Comparison of ENCODE assay signal across 8 cellular contexts in the genomic region with DNA sequence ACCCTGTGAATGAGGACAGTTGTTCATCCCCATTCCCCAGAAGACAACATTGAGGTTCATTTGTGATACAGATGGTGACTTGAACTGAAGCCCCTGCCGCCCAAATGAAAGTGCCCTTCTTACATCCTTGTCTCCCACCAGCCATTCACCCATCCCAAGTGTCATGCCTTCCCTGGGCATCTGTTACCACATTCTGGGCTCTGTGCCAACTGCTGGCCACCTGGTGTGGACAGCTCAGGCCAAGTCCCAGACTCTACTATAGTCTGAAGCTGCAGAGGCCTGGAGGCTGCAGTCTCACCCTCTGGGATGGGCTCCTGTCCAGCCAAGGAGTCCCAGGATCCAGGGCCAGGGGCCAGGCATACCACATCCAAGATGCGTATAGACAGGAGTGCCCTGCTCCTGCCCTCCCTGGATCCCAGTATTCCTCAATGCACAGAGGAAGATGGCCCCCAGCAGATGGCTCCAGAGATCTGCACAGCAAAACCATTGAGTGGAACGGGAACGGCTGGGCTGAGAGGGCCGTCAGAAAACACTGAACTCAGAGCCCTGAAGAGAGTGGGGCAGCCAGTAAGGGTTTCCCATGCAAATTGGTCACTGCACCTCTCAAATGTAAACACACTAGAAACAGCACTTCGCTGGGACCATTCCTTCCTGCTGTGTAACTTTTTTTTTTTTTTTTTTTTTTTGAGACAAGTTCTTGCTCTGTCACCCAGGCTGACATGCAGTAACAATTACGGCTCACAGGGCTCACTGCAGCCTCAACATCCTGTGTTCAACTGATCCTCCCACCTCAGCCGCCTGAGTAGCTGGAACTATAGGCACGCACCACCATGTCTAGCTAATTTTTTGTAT. TPM values are rescaled to one million over a fixed set of nuclear protein-coding genes. Genes with fewer than 3 reads are reported as not detected.
DNase-seq lines count a peak whose midpoint lies in the region; ATAC-seq and TF ChIP-seq lines count a peak whose summit lies in the region.

No MANE protein-coding gene starts in this region.

- H3K27me3 Mint-ChIP-seq in T-helper 17 cell (no peaks in the 10 kb centered on the region), brain (peaks cover 3% of the 10 kb centered on the region)

- H3K27ac ChIP-seq in iPS DF 6.9 (ENCODE audit: low read length) = no peak overlapping the region
- peak overlapping the region in 1 of 4 donors; percentile 18 for H3K27ac ChIP-seq in gastrocnemius medialis

- H3K4me1 Mint-ChIP-seq in T-helper 17 cell = peaks cover 31% of the 10 kb centered on the region
- H3K4me1 Mint-ChIP-seq in brain = peaks cover 47% of the 10 kb centered on the region

- in situ Hi-C loops in gastrocnemius medialis (cut with MboI; ENCODE audit: low sequenced_read_pairs in 4 of 4) = loop anchor here in 1 of 4 donors (5.0 kb wide), 1 partner anchor 54 kb away; no protein-coding TSS in a partner anchor

- DNase-seq in AG09319 (ENCODE audit: extremely low read depth, low read depth) (no peak), NCI-H146 (lab: John Stamatoyannopoulos, UW) (peak; percentile 80), T-helper 17 cell (no peak), iPS DF 6.9 (ENCODE audit: low read depth, low spot score) (peak; percentile 55), gastrocnemius medialis (no peak)

- H3K36me3 Mint-ChIP-seq in T-helper 17 cell (ENCODE audit: low read depth) = peaks cover 5% of the 10 kb centered on the region
- no peaks in the 10 kb centered on the region for H3K36me3 Mint-ChIP-seq in brain

- H3K9me3 Mint-ChIP-seq in brain = no peaks in the 10 kb centered on the region

- TF ChIP-seq POLR2A in gastrocnemius medialis (IDR thresholded peaks at IDR 0.05) = no peak

- no peak overlapping the region for H3K4me3 ChIP-seq in iPS DF 6.9 (ENCODE audit: low read length)
- no peak overlapping the region for H3K4me3 ChIP-seq in gastrocnemius medialis

- WGBS in iPS DF 6.9 (ENCODE audit: insufficient coverage, insufficient read length) = no CpG with 5 or more reads among the region's 9 CpGs

- intact Hi-C loops in gastrocnemius medialis (cut with DNase I; ENCODE audit: low total_unique reads) = loop anchor here (1.0 kb wide), 1 partner anchor 56 kb away; no protein-coding TSS in a partner anchor

- H3K9me3 ChIP-seq in T-helper 17 cell (ENCODE audit: control insufficient read depth, low read length, poor library complexity, severe bottlenecking) (no peaks in the 10 kb centered on the region), iPS DF 6.9 (ENCODE audit: control insufficient read depth, insufficient read depth, low read length) (no peaks in the 10 kb centered on the region), gastrocnemius medialis (no peaks in the 10 kb centered on the region)

- TF ChIP-seq CTCF in AG09319 (IDR thresholded peaks at IDR 0.05; ENCODE audit: low read depth, low read length) = peak; percentile 97
- peak; percentile 74 to 78 for TF ChIP-seq CTCF in brain (conservative IDR thresholded peaks at IDR 0.05)
- peak; percentile 17 to 55 (median 50) for TF ChIP-seq CTCF in gastrocnemius medialis (IDR thresholded peaks at IDR 0.05 in 4 of 5, conservative IDR thresholded peaks at IDR 0.05 in 1 of 5)

- H3K36me3 ChIP-seq in iPS DF 6.9 (ENCODE audit: control insufficient read depth, insufficient read depth, low read length) = no peaks in the 10 kb centered on the region
- no peaks in the 10 kb centered on the region for H3K36me3 ChIP-seq in gastrocnemius medialis

- H3K4me1 ChIP-seq in iPS DF 6.9 (ENCODE audit: control insufficient read depth, insufficient read depth, low read length) (no peaks in the 10 kb centered on the region; the same call in 1 of the 2 replicates), gastrocnemius medialis (peaks cover 0 to 6% of the 10 kb centered on the region in 2 donors)

- ATAC-seq in GM18517 (IDR thresholded peaks at IDR 0.05; ENCODE audit: unreplicated experiment) (peak; percentile 52), T-helper 17 cell (peak; percentile 89), gastrocnemius medialis (peak; percentile 74 to 79), HG03097 (IDR thresholded peaks at IDR 0.05; ENCODE audit: low FRiP score, unreplicated experiment) (no peak)

- peak overlapping the region; percentile 84 for H3K27ac Mint-ChIP-seq in T-helper 17 cell
- peak overlapping the region in 4 of 5 experiments; percentile 2 to 51 (median 32) for H3K27ac Mint-ChIP-seq in brain

- H3K4me3 Mint-ChIP-seq in T-helper 17 cell (peak overlapping the region; percentile 45), brain (no peak overlapping the region)

- no peaks in the 10 kb centered on the region for H3K27me3 ChIP-seq in iPS DF 6.9 (ENCODE audit: control insufficient read depth, insufficient read depth, low read length)
- H3K27me3 ChIP-seq in gastrocnemius medialis = no peaks in the 10 kb centered on the region

RNA-seq across cellular contexts. Expression of a gene that starts 22.8 kb away (rescaled TPM):
- total RNA-seq in T-helper 17 cell (10 to 100 TPM; 26.3 to 39.6 TPM), gastrocnemius medialis (10 to 100 TPM in 1 of 4 donors, 1 to 10 TPM in 3; 4.3 to 11.8 (median 5.4) TPM)
- polyA plus RNA-seq in brain (ENCODE audit: insufficient read depth, low read depth, low replicate concordance) = 24.8 TPM

Comparison
In these comparisons a context has a peak if more than half of its experiments do, and no peak if none do; other contexts are left out.
1. DNase-seq: peak in NCI-H146 (single experiment) and iPS DF 6.9 (single experiment); none in AG09319 (single experiment), T-helper 17 cell (0 of 3) and gastrocnemius medialis (0 of 2).
2. Peak in every context shown above with its lines, with median percentiles within 50 percentile points of each other: CTCF ChIP-seq.